Comparison of ENCODE assay signal across 8 cellular contexts in genomic region chr17:78883090-78883532, GRCh38. TPM values are rescaled to one million over a fixed set of nuclear protein-coding genes. Genes with fewer than 3 reads are reported as not detected.
DNase-seq lines count a peak whose midpoint lies in the region; ATAC-seq lines count a peak whose summit lies in the region.

No MANE protein-coding gene starts in this region.

- H3K9me3 ChIP-seq in CD4-positive, CD25-positive, alpha-beta regulatory T cell (ENCODE audit: control insufficient read depth in 2 of 2, low read length in 2 of 2): no peaks in the 10 kb centered on the region

- DNase-seq in CD4-positive, CD25-positive, alpha-beta regulatory T cell: peak in 1 of 3 donors; percentile 38
- DNase-seq in RKO (ENCODE audit: low spot score) (peak; percentile 35), epithelial cell of prostate (ENCODE audit: low read depth, low spot score) (no peak), D341Med (ENCODE audit: low spot score) (no peak), NCI-H82 (lab: John Stamatoyannopoulos, UW) (no peak), glomerular visceral epithelial cell (ENCODE audit: extremely low spot score) (no peak)
- DNase-seq in naive thymus-derived CD8-positive, alpha-beta T cell: no peak
- no peak for DNase-seq in activated naive CD4-positive, alpha-beta T cell treated with anti-CD3 and anti-CD28 coated beads for 36 hours

- no peaks in the 10 kb centered on the region for H3K27me3 ChIP-seq in CD4-positive, CD25-positive, alpha-beta regulatory T cell (ENCODE audit: control insufficient read depth, insufficient read depth, low read length)

- intact Hi-C loops in activated naive CD4-positive, alpha-beta T cell treated with anti-CD3 and anti-CD28 coated beads for 36 hours (cut with micrococcal nuclease): no loop called here

- peak overlapping the region in 2 of 4 donors; percentile 29 to 46 for H3K4me3 Mint-ChIP-seq in CD4-positive, CD25-positive, alpha-beta regulatory T cell
- H3K4me3 Mint-ChIP-seq in naive thymus-derived CD8-positive, alpha-beta T cell: peak overlapping the region; percentile 3 to 77 (median 63)
- H3K4me3 Mint-ChIP-seq in activated naive CD4-positive, alpha-beta T cell treated with anti-CD3 and anti-CD28 coated beads for 36 hours: no peak overlapping the region

- peak; percentile 24 to 32 for ATAC-seq in CD4-positive, CD25-positive, alpha-beta regulatory T cell (ENCODE audit: low read depth in 2 of 2)
- peak in 1 of 2 donors; percentile 9 for ATAC-seq in naive thymus-derived CD8-positive, alpha-beta T cell

- POLR2A ChIA-PET in naive thymus-derived CD8-positive, alpha-beta T cell (lab: Charles Lee): interaction anchor here (1.3 kb wide), 1 partner anchor 33 kb away, joined by 3 read pairs; no protein-coding TSS in a partner anchor

- H3K36me3 ChIP-seq in CD4-positive, CD25-positive, alpha-beta regulatory T cell (ENCODE audit: control insufficient read depth, insufficient read depth, low read length): no peaks in the 10 kb centered on the region

- peaks cover 21% of the 10 kb centered on the region for H3K4me1 ChIP-seq in CD4-positive, CD25-positive, alpha-beta regulatory T cell (ENCODE audit: control insufficient read depth, insufficient read depth, low read length, poor library complexity, severe bottlenecking)

- H3K36me3 Mint-ChIP-seq in CD4-positive, CD25-positive, alpha-beta regulatory T cell: no peaks in the 10 kb centered on the region
- H3K36me3 Mint-ChIP-seq in naive thymus-derived CD8-positive, alpha-beta T cell: no peaks in the 10 kb centered on the region
- no peaks in the 10 kb centered on the region for H3K36me3 Mint-ChIP-seq in activated naive CD4-positive, alpha-beta T cell treated with anti-CD3 and anti-CD28 coated beads for 36 hours (ENCODE audit: low read depth)

- H3K27ac Mint-ChIP-seq in CD4-positive, CD25-positive, alpha-beta regulatory T cell: peak overlapping the region in 2 of 3 donors; percentile 47 to 71
- H3K27ac Mint-ChIP-seq in naive thymus-derived CD8-positive, alpha-beta T cell: peak overlapping the region in 9 of 10 donors; percentile 41 to 86 (median 69)
- no peak overlapping the region for H3K27ac Mint-ChIP-seq in activated naive CD4-positive, alpha-beta T cell treated with anti-CD3 and anti-CD28 coated beads for 36 hours

- H3K9me3 Mint-ChIP-seq in CD4-positive, CD25-positive, alpha-beta regulatory T cell: peaks cover 0 to 1% (median 0%) of the 10 kb centered on the region in 7 donors
- no peaks in the 10 kb centered on the region for H3K9me3 Mint-ChIP-seq in naive thymus-derived CD8-positive, alpha-beta T cell
- no peaks in the 10 kb centered on the region for H3K9me3 Mint-ChIP-seq in activated naive CD4-positive, alpha-beta T cell treated with anti-CD3 and anti-CD28 coated beads for 36 hours

- CTCF ChIA-PET in activated naive CD4-positive, alpha-beta T cell treated with anti-CD3 and anti-CD28 coated beads for 36 hours (lab: Charles Lee): no interaction called here

- no peak overlapping the region for H3K4me3 ChIP-seq in CD4-positive, CD25-positive, alpha-beta regulatory T cell (ENCODE audit: low read depth, low read length)

- no peak overlapping the region for H3K27ac ChIP-seq in CD4-positive, CD25-positive, alpha-beta regulatory T cell (ENCODE audit: insufficient read depth, low read length, poor library complexity, severe bottlenecking)
- H3K27ac ChIP-seq in epithelial cell of prostate: peak overlapping the region; percentile 70

- H3K4me1 Mint-ChIP-seq in CD4-positive, CD25-positive, alpha-beta regulatory T cell: peaks cover 8 to 40% (median 8%) of the 10 kb centered on the region in 4 donors
- peaks cover 19 to 42% (median 35%) of the 10 kb centered on the region in 4 donors for H3K4me1 Mint-ChIP-seq in naive thymus-derived CD8-positive, alpha-beta T cell
- peaks cover 25% of the 10 kb centered on the region for H3K4me1 Mint-ChIP-seq in activated naive CD4-positive, alpha-beta T cell treated with anti-CD3 and anti-CD28 coated beads for 36 hours (ENCODE audit: low read depth)

- H3K27me3 Mint-ChIP-seq in CD4-positive, CD25-positive, alpha-beta regulatory T cell: peaks cover 4% of the 10 kb centered on the region
- peaks cover 0 to 1% (median 0%) of the 10 kb centered on the region in 5 donors for H3K27me3 Mint-ChIP-seq in naive thymus-derived CD8-positive, alpha-beta T cell
- no peaks in the 10 kb centered on the region for H3K27me3 Mint-ChIP-seq in activated naive CD4-positive, alpha-beta T cell treated with anti-CD3 and anti-CD28 coated beads for 36 hours (ENCODE audit: low read depth)

RNA-seq across cellular contexts. Expression of gene CEP295NL, which starts 19.9 kb away (rescaled TPM):
- total RNA-seq in CD4-positive, CD25-positive, alpha-beta regulatory T cell: 1.6 TPM
- polyA plus RNA-seq in CD4-positive, CD25-positive, alpha-beta regulatory T cell: under 1 TPM in 2 of 4 donors, not detected in 2; 0.25 to 0.78 TPM
- total RNA-seq in naive thymus-derived CD8-positive, alpha-beta T cell: under 1 TPM in 1 of 2 experiments, not detected in 1; 0.86 TPM
- polyA plus RNA-seq in naive thymus-derived CD8-positive, alpha-beta T cell: not detected
- total RNA-seq in activated naive CD4-positive, alpha-beta T cell treated with anti-CD3 and anti-CD28 coated beads for 36 hours: not detected

RNA-seq across cellular contexts. Expression of gene TIMP2, which starts 42.1 kb away (rescaled TPM):
- 6.5 TPM for total RNA-seq in CD4-positive, CD25-positive, alpha-beta regulatory T cell
- under 1 TPM in 3 of 4 donors, not detected in 1; 0.29 to 0.46 (median 0.35) TPM for polyA plus RNA-seq in CD4-positive, CD25-positive, alpha-beta regulatory T cell
- total RNA-seq in naive thymus-derived CD8-positive, alpha-beta T cell: 1 to 10 TPM; 6.2 to 7.3 TPM
- polyA plus RNA-seq in naive thymus-derived CD8-positive, alpha-beta T cell: under 1 TPM; 0.22 to 0.75 (median 0.60) TPM
- under 1 TPM; 0.35 to 0.43 TPM for total RNA-seq in activated naive CD4-positive, alpha-beta T cell treated with anti-CD3 and anti-CD28 coated beads for 36 hours

RNA-seq across cellular contexts. Expression of gene USP36, which starts 42.5 kb away (rescaled TPM):
- 407 TPM for total RNA-seq in CD4-positive, CD25-positive, alpha-beta regulatory T cell
- polyA plus RNA-seq in CD4-positive, CD25-positive, alpha-beta regulatory T cell: 10 to 100 TPM; 19.6 to 22.2 (median 21.2) TPM
- 100 to 1,000 TPM; 151 to 156 TPM for total RNA-seq in naive thymus-derived CD8-positive, alpha-beta T cell
- polyA plus RNA-seq in naive thymus-derived CD8-positive, alpha-beta T cell: 10 to 100 TPM; 27.5 to 45.1 (median 36.7) TPM
- total RNA-seq in activated naive CD4-positive, alpha-beta T cell treated with anti-CD3 and anti-CD28 coated beads for 36 hours: 10 to 100 TPM; 65.3 to 68.7 TPM
